In genomic region chr6:90035047-90035678, GRCh38 we compare ENCODE assay signal across 25 cellular contexts.
A peak's percentile ranks its signal among the peaks of the same experiment; 100 is the strongest.
DNase-seq lines count a peak whose midpoint lies in the region; ATAC-seq lines count a peak whose summit lies in the region.
"Had no signal": no experiment of that assay in that cellular context is flagged by ENCODE, and none has a peak within 500 bp of the region (broad histone marks: within the 10 kb centered on the region; RNA-seq: fewer than 3 reads in every experiment).

No MANE protein-coding gene starts in this region.

- H3K36me3 ChIP-seq in ectodermal cell (ENCODE audit: control insufficient read depth, insufficient read depth, low read length), result no peaks in the 10 kb centered on the region
- no peaks in the 10 kb centered on the region for H3K36me3 ChIP-seq in skeletal muscle satellite cell (ENCODE audit: insufficient read depth, low read length)
- H3K36me3 ChIP-seq: ascending aorta, ovary, upper lobe of right lung had no signal

- intact Hi-C loops in activated CD4-positive, alpha-beta T cell treated with anti-CD3 and anti-CD28 coated beads, Interleukin-2, amount 10 ng/mL, durations not matched to agents 24 days and 14 days (cut with micrococcal nuclease), result no loop called here

- peak overlapping the region; percentile 8 for H3K27ac ChIP-seq in ectodermal cell (ENCODE audit: insufficient read depth, low read depth, low read length, poor library complexity, severe bottlenecking)
- H3K27ac ChIP-seq: ascending aorta, hepatocyte, ovary, upper lobe of right lung had no signal

- peak overlapping the region; percentile 15 for H3K9ac ChIP-seq in skeletal muscle satellite cell (ENCODE audit: low read depth, low read length)
- H3K9ac ChIP-seq: SK-N-SH had no signal

- ATAC-seq in T-cell (replicated peaks in 1 of 4), result peak in 1 of 4 experiments; percentile 28
- ATAC-seq in GM19463 (IDR thresholded peaks at IDR 0.05; ENCODE audit: unreplicated experiment), result no peak
- ATAC-seq: left lobe of liver, right cardiac atrium, upper lobe of right lung had no signal

- H3K27me3 Mint-ChIP-seq in activated CD4-positive, alpha-beta T cell treated with anti-CD3 and anti-CD28 coated beads, Interleukin-2, amount 10 ng/mL, durations not matched to agents 24 days and 14 days, result no peaks in the 10 kb centered on the region
- no peaks in the 10 kb centered on the region for H3K27me3 Mint-ChIP-seq in T-cell
- H3K27me3 Mint-ChIP-seq: IgD-negative memory B cell, naive B cell had no signal

- peak overlapping the region; percentile 1 for H3K27ac Mint-ChIP-seq in activated CD4-positive, alpha-beta T cell treated with anti-CD3 and anti-CD28 coated beads, Interleukin-2, amount 10 ng/mL, durations not matched to agents 24 days and 14 days
- H3K27ac Mint-ChIP-seq in T-cell, result peak overlapping the region; percentile 25 to 51

- H3K4me2 ChIP-seq in skeletal muscle satellite cell (ENCODE audit: low read length), result no peak overlapping the region
- H3K4me2 ChIP-seq: hepatocyte, SK-N-SH had no signal

- peaks cover 2% of the 10 kb centered on the region for H3K9me3 ChIP-seq in ectodermal cell (ENCODE audit: control insufficient read depth, low read length)
- no peaks in the 10 kb centered on the region for H3K9me3 ChIP-seq in skeletal muscle satellite cell (replicated peaks; ENCODE audit: low read length)
- H3K9me3 ChIP-seq: ascending aorta, ovary, SK-N-SH, upper lobe of right lung had no signal

- POLR2A ChIA-PET in T-cell (lab: Charles Lee), result interaction anchor here in 1 of 2 donors (0.6 kb wide), 1 partner anchor 121 kb away, joined by 3 read pairs; no protein-coding TSS in a partner anchor

- no peak overlapping the region for H3K4me3 Mint-ChIP-seq in activated CD4-positive, alpha-beta T cell treated with anti-CD3 and anti-CD28 coated beads, Interleukin-2, amount 10 ng/mL, durations not matched to agents 24 days and 14 days
- peak overlapping the region in 1 of 3 donors; percentile 1 for H3K4me3 Mint-ChIP-seq in T-cell
- H3K4me3 Mint-ChIP-seq: IgD-negative memory B cell, naive B cell had no signal

- H3K4me1 Mint-ChIP-seq in activated CD4-positive, alpha-beta T cell treated with anti-CD3 and anti-CD28 coated beads, Interleukin-2, amount 10 ng/mL, durations not matched to agents 24 days and 14 days, result peaks cover 33% of the 10 kb centered on the region
- H3K4me1 Mint-ChIP-seq in T-cell, result peaks cover 61 to 73% (median 65%) of the 10 kb centered on the region in 3 donors

- no peak overlapping the region for H3K4me3 ChIP-seq in ectodermal cell (ENCODE audit: insufficient read depth, low read depth, low read length)
- no peak overlapping the region for H3K4me3 ChIP-seq in skeletal muscle satellite cell (ENCODE audit: low read length)
- H3K4me3 ChIP-seq: ascending aorta, hepatocyte, ovary, upper lobe of right lung had no signal

- DNase-seq in activated CD4-positive, alpha-beta T cell treated with anti-CD3 and anti-CD28 coated beads, Interleukin-2, amount 10 ng/mL, durations not matched to agents 24 days and 14 days, result no peak
- no peak for DNase-seq in activated CD4-positive, alpha-beta T cell treated with anti-CD3 and anti-CD28 coated beads for 1 hour
- DNase-seq in T-cell (no peak), NCI-H1092 (lab: John Stamatoyannopoulos, UW) (no peak), NCI-H1436 treated with DMSO at 0.1 percent for 48 hours (lab: John Stamatoyannopoulos, UW) (no peak)
- DNase-seq: 8988T; activated CD4-positive, alpha-beta T cell treated with anti-CD3 and anti-CD28 coated beads, Interleukin-2, amount 50 U/mL, for 1 hour; activated gamma-delta T cell treated with Interleukin-2 at 50 U/mL for 16 hours; central memory CD4-positive, alpha-beta T cell; GF-D8; mesendoderm; naive B cell; NCI-H446; ovary; right cardiac atrium; SK-N-SH; T-helper 2 cell; upper lobe of right lung had no signal

- H3K4me1 ChIP-seq in ectodermal cell (ENCODE audit: control insufficient read depth, insufficient read depth, low read length) (no peaks in the 10 kb centered on the region), skeletal muscle satellite cell (ENCODE audit: control insufficient read depth, insufficient read depth, low read length) (peaks cover 2% of the 10 kb centered on the region)
- H3K4me1 ChIP-seq: ascending aorta, upper lobe of right lung had no signal

- H3K27me3 ChIP-seq in ectodermal cell (ENCODE audit: control insufficient read depth, insufficient read depth, low read length, poor library complexity, severe bottlenecking) (no peaks in the 10 kb centered on the region), skeletal muscle satellite cell (ENCODE audit: control insufficient read depth, insufficient read depth, low read length) (no peaks in the 10 kb centered on the region)
- H3K27me3 ChIP-seq: ascending aorta, hepatocyte, ovary, upper lobe of right lung had no signal

- H3K36me3 Mint-ChIP-seq in activated CD4-positive, alpha-beta T cell treated with anti-CD3 and anti-CD28 coated beads, Interleukin-2, amount 10 ng/mL, durations not matched to agents 24 days and 14 days (ENCODE audit: low read depth), result peaks cover 69% of the 10 kb centered on the region
- peaks cover 31% of the 10 kb centered on the region for H3K36me3 Mint-ChIP-seq in T-cell

- peaks cover 3% of the 10 kb centered on the region for H3K9me3 Mint-ChIP-seq in activated CD4-positive, alpha-beta T cell treated with anti-CD3 and anti-CD28 coated beads, Interleukin-2, amount 10 ng/mL, durations not matched to agents 24 days and 14 days
- peaks cover 0 to 3% (median 0%) of the 10 kb centered on the region in 3 donors for H3K9me3 Mint-ChIP-seq in T-cell

- CTCF ChIA-PET in T-cell (lab: Charles Lee), result interaction anchor here in 1 of 2 donors (0.6 kb wide), 1 partner anchor 22 kb away, joined by 3 read pairs; no protein-coding TSS in a partner anchor

- WGBS in ectodermal cell, 2 experiments, result 88 to 90% methylated on average over 3 of the region's 3 CpGs
